In genomic region chr22:29784451-29785361, GRCh38 we compare ENCODE assay signal across 11 cellular contexts. TPM values are rescaled to one million over a fixed set of nuclear protein-coding genes. Genes with fewer than 3 reads are reported as not detected.
DNase-seq lines count a peak whose midpoint lies in the region; ATAC-seq and TF ChIP-seq lines count a peak whose summit lies in the region.
"Had no signal": no experiment of that assay in that cellular context is flagged by ENCODE, and none has a peak within 500 bp of the region (broad histone marks: within the 10 kb centered on the region; RNA-seq: fewer than 3 reads in every experiment).

No MANE protein-coding gene starts in this region.

- no peak for TF ChIP-seq POLR2A in esophagus muscularis mucosa (IDR thresholded peaks at IDR 0.05; ENCODE audit: low read depth)

- WGBS in esophagus muscularis mucosa: 37% methylated on average over 9 of the region's 9 CpGs

- H3K4me3 ChIP-seq in esophagus muscularis mucosa: no peak overlapping the region

- H3K36me3 ChIP-seq in esophagus muscularis mucosa: peaks cover 15 to 31% (median 25%) of the 10 kb centered on the region in 4 donors

- H3K27ac Mint-ChIP-seq in memory B cell: no peak overlapping the region

- H3K4me1 Mint-ChIP-seq in memory B cell: peaks cover 4% of the 10 kb centered on the region

- H3K9me3 Mint-ChIP-seq in memory B cell: no peaks in the 10 kb centered on the region
- H3K9me3 Mint-ChIP-seq: neural crest cell had no signal

- H3K4me3 Mint-ChIP-seq in memory B cell: peak overlapping the region; percentile 0
- H3K4me3 Mint-ChIP-seq: neural crest cell had no signal

- ATAC-seq in memory B cell (ENCODE audit: low read depth) (no peak), HG03469 (IDR thresholded peaks at IDR 0.05; ENCODE audit: unreplicated experiment) (no peak)

- H3K27ac ChIP-seq in esophagus muscularis mucosa (replicated peaks in 1 of 4): peak overlapping the region; percentile 35 to 80 (median 48)

- H3K9me3 ChIP-seq in esophagus muscularis mucosa: no peaks in the 10 kb centered on the region

- DNase-seq in NCI-H446 treated with DMSO at 0.1 percent for 48 hours (lab: John Stamatoyannopoulos, UW) (peak; percentile 2), esophagus muscularis mucosa (ENCODE audit: extremely low spot score) (no peak), memory B cell (ENCODE audit: low spot score in 2 of 2) (no peak), stromal cell of bone marrow (ENCODE audit: low read depth) (peak; percentile 41), SW480 (ENCODE audit: low spot score) (no peak), NCI-H2196 (lab: John Stamatoyannopoulos, UW; ENCODE audit: unreplicated experiment) (no peak)
- no peak for DNase-seq in stimulated activated naive CD4-positive, alpha-beta T cell treated with Interleukin-2 at 50 U/mL for 16 hours (lab: John Stamatoyannopoulos, UW)
- DNase-seq: COR-L47, KBM-7 had no signal

- H3K27me3 Mint-ChIP-seq in memory B cell: no peaks in the 10 kb centered on the region

- peaks cover 26 to 52% (median 42%) of the 10 kb centered on the region in 4 donors for H3K4me1 ChIP-seq in esophagus muscularis mucosa

- TF ChIP-seq EP300 in esophagus muscularis mucosa (IDR thresholded peaks at IDR 0.05): no peak

- H3K27me3 ChIP-seq in esophagus muscularis mucosa: no peaks in the 10 kb centered on the region

- TF ChIP-seq CTCF in esophagus muscularis mucosa (IDR thresholded peaks at IDR 0.05): no peak

- peaks cover 14% of the 10 kb centered on the region for H3K36me3 Mint-ChIP-seq in memory B cell

- intact Hi-C loops in esophagus muscularis mucosa (cut with DNase I): no loop called here

RNA-seq across cellular contexts. Expression of gene UQCR10, which starts 17.5 kb away (rescaled TPM):
- total RNA-seq in esophagus muscularis mucosa: 10 to 100 TPM; 57.5 to 81.7 (median 59.0) TPM

RNA-seq across cellular contexts. Expression of gene ZMAT5, which starts 17.9 kb away (rescaled TPM):
- total RNA-seq in esophagus muscularis mucosa: 10 to 100 TPM; 13.3 to 33.8 (median 23.1) TPM

RNA-seq across cellular contexts. Expression of gene ASCC2, which starts 53.4 kb away (rescaled TPM):
- 10 to 100 TPM; 20.5 to 32.6 (median 25.1) TPM for total RNA-seq in esophagus muscularis mucosa

Comparison
In these comparisons a context has a peak if more than half of its experiments do, and no peak if none do; other contexts are left out.
1. DNase-seq: peak in NCI-H446 treated with DMSO at 0.1 percent for 48 hours (single experiment) and stromal cell of bone marrow (single experiment); none in esophagus muscularis mucosa (single experiment), memory B cell (0 of 2), SW480 (single experiment), NCI-H2196 (single experiment) and stimulated activated naive CD4-positive, alpha-beta T cell treated with Interleukin-2 at 50 U/mL for 16 hours (single experiment).